Comparison of ENCODE assay signal across 8 cellular contexts in genomic region chr6:33317418-33317667, GRCh38. TPM values are rescaled to one million over a fixed set of nuclear protein-coding genes. Genes with fewer than 3 reads are reported as not detected.
DNase-seq lines count a peak whose midpoint lies in the region; ATAC-seq, FAIRE-seq and TF ChIP-seq lines count a peak whose summit lies in the region.

No MANE protein-coding gene starts in this region.

- H3K4me2 ChIP-seq in OCI-LY3 (ENCODE audit: low read length) = peak overlapping the region; percentile 66

- peaks cover 49% of the 10 kb centered on the region for H3K79me2 ChIP-seq in OCI-LY3 (ENCODE audit: low read length)

- H3K27ac ChIP-seq in OCI-LY3 (ENCODE audit: low read length) = peak overlapping the region; percentile 73

- no TSS peak for BruUV-seq in Calu3 (replicated peaks; lab: Mats Ljungman, UMichigan)

- H4K20me1 ChIP-seq in OCI-LY3 (ENCODE audit: insufficient read depth, low read length) = peaks cover 3% of the 10 kb centered on the region

- H3K4me3 ChIP-seq in OCI-LY3 (ENCODE audit: low read length) = peak overlapping the region; percentile 91
- H3K4me3 ChIP-seq in epithelial cell of esophagus (ENCODE audit: low read length) = peak overlapping the region; percentile 68

- CTCF ChIA-PET in Calu3 (lab: Charles Lee) = interaction anchor here (0.6 to 2.4 kb wide), 18 partner anchors 11 to 507 kb away, joined by 3 to 11 read pairs (median 4); partner anchors contain the start of genes BAK1, PFDN6, PHF1 and TAP2

- DNase-seq in Calu3 (no peak), epithelial cell of esophagus (ENCODE audit: low read depth) (no peak), natural killer cell (no peak), T1000 (lab: John Stamatoyannopoulos, UW) (no peak), urothelium cell line (ENCODE audit: low spot score) (no peak), SHP77 (lab: John Stamatoyannopoulos, UW) (no peak)

- H3K27me3 Mint-ChIP-seq in Calu3 (ENCODE audit: unreplicated experiment) = no peaks in the 10 kb centered on the region
- no peaks in the 10 kb centered on the region for H3K27me3 Mint-ChIP-seq in natural killer cell (ENCODE audit: low read depth in 2 of 2)

- H3K9me3 Mint-ChIP-seq in Calu3 (ENCODE audit: low read depth, unreplicated experiment) (no peaks in the 10 kb centered on the region), natural killer cell (no peaks in the 10 kb centered on the region)

- peak overlapping the region; percentile 98 for H3K4me3 Mint-ChIP-seq in Calu3 (ENCODE audit: low read depth, unreplicated experiment)
- H3K4me3 Mint-ChIP-seq in natural killer cell = peak overlapping the region; percentile 97

- H3K9ac ChIP-seq in OCI-LY3 (ENCODE audit: low read length) = peak overlapping the region; percentile 65; the same call in 1 of the 2 replicates

- H3K27me3 ChIP-seq in OCI-LY3 (ENCODE audit: low read depth, low read length) = no peaks in the 10 kb centered on the region

- H3K36me3 Mint-ChIP-seq in Calu3 (ENCODE audit: insufficient read depth, unreplicated experiment) (peaks cover 97% of the 10 kb centered on the region), natural killer cell (peaks cover 25% of the 10 kb centered on the region)

- peaks cover 39% of the 10 kb centered on the region for H3K4me1 ChIP-seq in OCI-LY3 (ENCODE audit: low read length)

- no peaks in the 10 kb centered on the region for H3K9me3 ChIP-seq in OCI-LY3 (ENCODE audit: insufficient read depth, low read length)

- peaks cover 73% of the 10 kb centered on the region for H3K4me1 Mint-ChIP-seq in Calu3 (ENCODE audit: low read depth, unreplicated experiment)
- peaks cover 57 to 93% of the 10 kb centered on the region in 2 donors for H3K4me1 Mint-ChIP-seq in natural killer cell

- intact Hi-C loops in Calu3 (cut with micrococcal nuclease; ENCODE audit: unreplicated experiment) = loop anchor here (5.0 kb wide), 1 partner anchor 75 kb away; the partner anchor contains the start of gene KIFC1
- intact Hi-C loops in natural killer cell (cut with micrococcal nuclease) = no loop called here

- TF ChIP-seq CTCF in Calu3 (IDR thresholded peaks at IDR 0.05; ENCODE audit: unreplicated experiment) = no peak
- TF ChIP-seq CTCF in OCI-LY3 (IDR thresholded peaks at IDR 0.05; ENCODE audit: low read depth, low read length) = no peak
- no peak for TF ChIP-seq CTCF in epithelial cell of esophagus (IDR thresholded peaks at IDR 0.05; ENCODE audit: insufficient read depth, low read depth, low read length, missing control alignments)
- no peak for TF ChIP-seq CTCF in natural killer cell (IDR thresholded peaks at IDR 0.05)

- H3K27ac Mint-ChIP-seq in Calu3 (ENCODE audit: unreplicated experiment) (peak overlapping the region; percentile 90), natural killer cell (peak overlapping the region; percentile 98 to 99)

- H3K36me3 ChIP-seq in OCI-LY3 (replicated peaks; ENCODE audit: low read depth, low read length) = peaks cover 37% of the 10 kb centered on the region

- ATAC-seq in natural killer cell = peak in 1 of 3 donors; percentile 2
- no peak for ATAC-seq in HG02642 (IDR thresholded peaks at IDR 0.05; ENCODE audit: poor library complexity, unreplicated experiment)

- no peak overlapping the region for H2AFZ ChIP-seq in OCI-LY3 (ENCODE audit: low read depth, low read length)

- FAIRE-seq in urothelium cell line (lab: Jason Lieb, UNC) = no peak

RNA-seq across cellular contexts. Expression of gene ZBTB22, which starts 0.2 kb away (rescaled TPM):
- 22.6 and 26.4 TPM in 2 replicates for total RNA-seq in Calu3 (2022)
- total RNA-seq in natural killer cell = 10 to 100 TPM; 20.4 to 34.0 (median 25.9) TPM

RNA-seq across cellular contexts. Expression of gene TAPBP, which starts 3.5 kb away (rescaled TPM):
- total RNA-seq in Calu3 (2022) (443 and 488 TPM in 2 replicates), natural killer cell (100 to 1,000 TPM; 404 to 457 (median 446) TPM)

RNA-seq across cellular contexts. Expression of gene DAXX, which starts 5.4 kb away (rescaled TPM):
- total RNA-seq in Calu3 (2022) (86.3 and 86.6 TPM in 2 replicates), natural killer cell (10 to 100 TPM; 50.7 to 76.7 (median 51.6) TPM)

RNA-seq across cellular contexts. Expression of gene RGL2, which starts 18.6 kb away (rescaled TPM):
- total RNA-seq in Calu3 (2022) (138 and 154 TPM in 2 replicates), natural killer cell (10 to 100 TPM; 80.7 to 91.4 (median 84.9) TPM)

RNA-seq across cellular contexts. Expression of gene PFDN6, which starts 27.9 kb away (rescaled TPM):
- total RNA-seq in Calu3 (2022) (141 and 168 TPM in 2 replicates), natural killer cell (10 to 100 TPM; 19.2 to 26.5 (median 22.7) TPM)
